Comparison of ENCODE assay signal across 19 cellular contexts in the genomic region with DNA sequence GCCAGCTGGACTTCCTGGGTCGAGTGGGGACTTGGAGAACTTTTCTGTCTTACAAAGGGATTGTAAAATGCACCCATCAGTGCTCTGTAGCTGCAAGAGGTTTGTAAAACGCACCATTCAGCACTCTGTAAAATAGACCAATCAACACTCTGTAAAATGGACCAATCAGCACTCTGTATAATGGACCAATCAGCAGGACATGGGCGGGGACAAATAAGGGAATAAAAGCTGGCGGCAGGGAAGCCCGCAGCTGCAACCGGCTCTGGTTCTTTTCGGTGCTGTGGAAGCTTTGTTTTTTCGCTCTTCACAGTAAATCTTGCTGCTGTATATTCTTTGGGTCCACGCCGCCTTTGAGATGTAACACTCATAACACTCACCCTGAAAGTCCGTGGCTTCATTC.
DNase-seq lines count a peak whose midpoint lies in the region; ATAC-seq and TF ChIP-seq lines count a peak whose summit lies in the region.
"Had no signal": no experiment of that assay in that cellular context is flagged by ENCODE, and none has a peak within 500 bp of the region (broad histone marks: within the 10 kb centered on the region; RNA-seq: fewer than 3 reads in every experiment).

No MANE protein-coding gene starts in this region.

- H4K5ac ChIP-seq in H9 (ENCODE audit: insufficient read length, low read depth, low read length) = no peak overlapping the region

- TF ChIP-seq POLR2A in testis (IDR thresholded peaks at IDR 0.05) = no peak

- H3K9ac ChIP-seq in H9 (ENCODE audit: extremely low read depth, insufficient read length, low read length) = no peak overlapping the region
- H3K9ac ChIP-seq: BLaER1 had no signal

- no peak overlapping the region for H2AK5ac ChIP-seq in H9 (ENCODE audit: insufficient read length, low read length)

- H3K79me2 ChIP-seq in H9 (ENCODE audit: insufficient read depth, low read length) = peaks cover 18% of the 10 kb centered on the region; the same call in 1 of the 2 replicates

- no peak overlapping the region for H3K18ac ChIP-seq in H9 (ENCODE audit: insufficient read length, low read depth, low read length)

- no peak overlapping the region for H2BK20ac ChIP-seq in H9 (ENCODE audit: low read depth, low read length, poor library complexity, severe bottlenecking)

- intact Hi-C loops in testis (cut with DNase I; ENCODE audit: low total_unique reads) = no loop called here
- intact Hi-C loops in CD8-positive, alpha-beta T cell (cut with DNase I, micrococcal nuclease) = no loop called here

- no peak overlapping the region for H4K8ac ChIP-seq in H9 (replicated peaks; ENCODE audit: insufficient read length, low read depth, low read length)

- H3K4me3 ChIP-seq in coronary artery (no peak overlapping the region), testis (peak overlapping the region in 1 of 2 donors; percentile 32)
- no peak overlapping the region for H3K4me3 ChIP-seq in CD8-positive, alpha-beta T cell (ENCODE audit: low read depth, low read length)
- H3K4me3 ChIP-seq: BLaER1, GM12878 had no signal

- H3K4ac ChIP-seq in H9 (ENCODE audit: low read depth, low read length) = no peak overlapping the region

- H3K4me3 Mint-ChIP-seq in H9 (no peak overlapping the region), WTC11 (no peak overlapping the region)
- H3K4me3 Mint-ChIP-seq in CD8-positive, alpha-beta T cell = no peak overlapping the region
- H3K4me3 Mint-ChIP-seq: CD14-positive monocyte; CD4-positive, alpha-beta memory T cell; CD4-positive, CD25-positive, alpha-beta regulatory T cell had no signal

- no peak overlapping the region for H3K56ac ChIP-seq in H9 (ENCODE audit: insufficient read length, low read depth, low read length)

- H3K23me2 ChIP-seq in H9 (ENCODE audit: insufficient read length, low read depth, low read length, poor library complexity, severe bottlenecking) = no peaks in the 10 kb centered on the region

- H3K4me1 Mint-ChIP-seq in H9 (peaks cover 46 to 51% of the 10 kb centered on the region in 2 experiments), WTC11 (peaks cover 69% of the 10 kb centered on the region)
- no peaks in the 10 kb centered on the region for H3K4me1 Mint-ChIP-seq in CD8-positive, alpha-beta T cell (ENCODE audit: low read depth)
- H3K4me1 Mint-ChIP-seq: CD14-positive monocyte; CD4-positive, alpha-beta memory T cell; CD4-positive, CD25-positive, alpha-beta regulatory T cell had no signal

- no peak for DNase-seq in H9
- DNase-seq in WTC11 (ENCODE audit: low spot score) = no peak
- DNase-seq in coronary artery (ENCODE audit: low spot score) = peak; percentile 26
- peak; percentile 62 for DNase-seq in testis
- no peak for DNase-seq in CD8-positive, alpha-beta T cell
- DNase-seq in occipital lobe (lab: John Stamatoyannopoulos, UW) = no peak
- DNase-seq in SHP77 treated with DMSO at 0.1 percent for 48 hours (lab: John Stamatoyannopoulos, UW) = no peak
- DNase-seq: 8988T; ACHN; BE2C; C1 segment of cervical spinal cord; Caco-2; Calu3; CD4-positive, alpha-beta memory T cell; CD4-positive, CD25-positive, alpha-beta regulatory T cell; DMS79 treated with DMSO at 0.1 percent for 48 hours had no signal

- no peak overlapping the region for H4K91ac ChIP-seq in H9 (ENCODE audit: insufficient read length, low read depth, low read length)

- H3K27ac Mint-ChIP-seq in H9 (peak overlapping the region in 2 of 3 experiments; percentile 56 to 65; a peak in 2 of 7 replicates), WTC11 (peak overlapping the region; percentile 66; the same call in 1 of the 2 replicates)
- no peak overlapping the region for H3K27ac Mint-ChIP-seq in CD8-positive, alpha-beta T cell
- H3K27ac Mint-ChIP-seq: CD14-positive monocyte; CD4-positive, alpha-beta memory T cell; CD4-positive, CD25-positive, alpha-beta regulatory T cell had no signal

- no peak for ATAC-seq in WTC11
- ATAC-seq in CD8-positive, alpha-beta T cell = no peak
- ATAC-seq: GM12878 had no signal

- H3K79me1 ChIP-seq in H9 (ENCODE audit: insufficient read depth, low read depth, low read length, poor library complexity, severe bottlenecking) = peaks cover 2% of the 10 kb centered on the region

- CTCF ChIA-PET in WTC11 (lab: Charles Lee) = no interaction called here
- CTCF ChIA-PET in CD8-positive, alpha-beta T cell (lab: Charles Lee) = no interaction called here

- no peak overlapping the region for H3K4me2 ChIP-seq in H9 (ENCODE audit: insufficient read depth, insufficient read length, low read length)
- H3K4me2 ChIP-seq: BLaER1 had no signal

- H2AFZ ChIP-seq in H9 (ENCODE audit: low read length) = no peak overlapping the region

- TF ChIP-seq CTCF in H9 (conservative IDR thresholded peaks at IDR 0.05) = no peak
- no peak for TF ChIP-seq CTCF in WTC11 (IDR thresholded peaks at IDR 0.05)
- no peak for TF ChIP-seq CTCF in coronary artery (IDR thresholded peaks at IDR 0.05)
- TF ChIP-seq CTCF in testis (IDR thresholded peaks at IDR 0.05) = no peak
- no peak for TF ChIP-seq CTCF in CD8-positive, alpha-beta T cell (IDR thresholded peaks at IDR 0.05)

- no peak overlapping the region for H3K23ac ChIP-seq in H9 (ENCODE audit: insufficient read length, low read depth, low read length)

- H3K9me3 ChIP-seq in H9 (ENCODE audit: control insufficient read depth, low read depth, low read length) (no peaks in the 10 kb centered on the region), testis (no peaks in the 10 kb centered on the region)
- H3K9me3 ChIP-seq in CD8-positive, alpha-beta T cell (ENCODE audit: low read length) = no peaks in the 10 kb centered on the region
- H3K9me3 ChIP-seq: BE2C, Caco-2 had no signal

- H3K27me3 Mint-ChIP-seq in H9 (ENCODE audit: low read depth) (no peaks in the 10 kb centered on the region), WTC11 (ENCODE audit: low read depth) (no peaks in the 10 kb centered on the region)
- H3K27me3 Mint-ChIP-seq in CD8-positive, alpha-beta T cell (ENCODE audit: low read depth) = no peaks in the 10 kb centered on the region
- H3K27me3 Mint-ChIP-seq: CD4-positive, alpha-beta memory T cell; CD4-positive, CD25-positive, alpha-beta regulatory T cell had no signal

- H3K27me3 ChIP-seq in H9 (ENCODE audit: insufficient read depth, low read length) = no peaks in the 10 kb centered on the region
- no peaks in the 10 kb centered on the region for H3K27me3 ChIP-seq in testis
- H3K27me3 ChIP-seq in CD8-positive, alpha-beta T cell (ENCODE audit: insufficient read depth, low read length) = no peaks in the 10 kb centered on the region
- H3K27me3 ChIP-seq: BE2C, BLaER1 had no signal

- H3K27ac ChIP-seq in H9 (ENCODE audit: insufficient read length, low read depth, low read length) = no peak overlapping the region
- no peak overlapping the region for H3K27ac ChIP-seq in coronary artery
- H3K27ac ChIP-seq in testis = no peak overlapping the region
- no peak overlapping the region for H3K27ac ChIP-seq in CD8-positive, alpha-beta T cell (ENCODE audit: low read depth, low read length)
- H3K27ac ChIP-seq: BLaER1 had no signal

- whole genome bisulfite sequencing in H9 (ENCODE audit: extremely low coverage, insufficient read length, low lambda C conversion rate) = no CpG with 5 or more reads among the region's 11 CpGs
- WGBS in testis, 2 donors = 65 to 73% methylated on average over 10 to 11 of the region's 11 CpGs

- H3K9me3 Mint-ChIP-seq in H9 (no peaks in the 10 kb centered on the region; a peak in 1 of 5 replicates), WTC11 (peaks cover 4% of the 10 kb centered on the region; the same call in 1 of the 2 replicates)
- H3K9me3 Mint-ChIP-seq in CD8-positive, alpha-beta T cell = peaks cover 15% of the 10 kb centered on the region

- H3K36me3 Mint-ChIP-seq in H9 (ENCODE audit: insufficient read depth in 1 of 3, low read depth in 3 of 3) (peaks cover 12 to 19% (median 14%) of the 10 kb centered on the region in 3 experiments; a peak in 6 of 7 replicates), WTC11 (peaks cover 12% of the 10 kb centered on the region; the same call in 1 of the 2 replicates)
- no peaks in the 10 kb centered on the region for H3K36me3 Mint-ChIP-seq in CD8-positive, alpha-beta T cell
- H3K36me3 Mint-ChIP-seq: CD14-positive monocyte; CD4-positive, alpha-beta memory T cell; CD4-positive, CD25-positive, alpha-beta regulatory T cell had no signal

- H3K36me3 ChIP-seq in testis (ENCODE audit: low read depth, missing control alignments) = no peaks in the 10 kb centered on the region
- H3K36me3 ChIP-seq in CD8-positive, alpha-beta T cell (ENCODE audit: insufficient read depth, low read length) = no peaks in the 10 kb centered on the region
- H3K36me3 ChIP-seq: BE2C, BLaER1 had no signal

- H3T11ph ChIP-seq in H9 (ENCODE audit: low read length) = no peak overlapping the region

- H2BK5ac ChIP-seq in H9 (ENCODE audit: insufficient read length, low read length) = no peak overlapping the region

- POLR2A ChIA-PET in WTC11 (lab: Charles Lee) = interaction anchor here (0.6 kb wide), 1 partner anchor 292 kb away, joined by 5 read pairs; no protein-coding TSS in a partner anchor
- POLR2A ChIA-PET in CD8-positive, alpha-beta T cell (lab: Charles Lee) = no interaction called here

- H2BK12ac ChIP-seq in H9 (ENCODE audit: insufficient read length, low read depth, low read length) = no peak overlapping the region

- peaks cover 7% of the 10 kb centered on the region; the same call in 1 of the 2 replicates for H3K4me1 ChIP-seq in H9 (ENCODE audit: insufficient read depth, low read length)
- H3K4me1 ChIP-seq in testis = peaks cover 8% of the 10 kb centered on the region
- no peaks in the 10 kb centered on the region for H3K4me1 ChIP-seq in CD8-positive, alpha-beta T cell (ENCODE audit: insufficient read depth, low read length)
- H3K4me1 ChIP-seq: BE2C, Caco-2 had no signal

- H2BK120ac ChIP-seq in H9 (ENCODE audit: low read depth, low read length, poor library complexity, severe bottlenecking) = no peak overlapping the region

- H3K14ac ChIP-seq in H9 (ENCODE audit: insufficient read depth, low read length) = no peak overlapping the region

- H2BK15ac ChIP-seq in H9 (ENCODE audit: low read depth, low read length) = no peak overlapping the region

- H4K20me1 ChIP-seq in H9 (ENCODE audit: control insufficient read depth, insufficient read depth, insufficient read length) = no peaks in the 10 kb centered on the region
- H4K20me1 ChIP-seq: BLaER1 had no signal

TF ChIP-seq in WTC11, 78 proteins besides CTCF, POLR2A, EP300 and RAD21:
- TF ChIP-seq TEAD4 (CRISPR knock-in tag; IDR thresholded peaks at IDR 0.05) (no peak), NFYB (CRISPR knock-in tag; conservative IDR thresholded peaks at IDR 0.05; ENCODE audit: low read depth) (peak; percentile 35; the same call in 1 of the 2 replicates)

Comparison
In these comparisons a context has a peak if more than half of its experiments do, and no peak if none do; other contexts are left out.
1. DNase-seq: peak in coronary artery (single experiment) and testis (single experiment); none in H9 (single experiment), WTC11 (single experiment), CD8-positive, alpha-beta T cell (0 of 7), occipital lobe (single experiment) and SHP77 treated with DMSO at 0.1 percent for 48 hours (single experiment).